In genomic region chr2:105373895-105374401, GRCh38 we compare ENCODE assay signal across 8 cellular contexts. TPM values are rescaled to one million over a fixed set of nuclear protein-coding genes. Genes with fewer than 3 reads are reported as not detected.
DNase-seq lines count a peak whose midpoint lies in the region; ATAC-seq and TF ChIP-seq lines count a peak whose summit lies in the region.

No MANE protein-coding gene starts in this region.

- no peak for DNase-seq in activated naive CD8-positive, alpha-beta T cell treated with anti-CD3 and anti-CD28 coated beads, Interleukin-2, amount 50 U/mL, for 24 hours
- peak; percentile 69 for DNase-seq in chondrocyte (ENCODE audit: low spot score)
- DNase-seq in stomach = no peak
- DNase-seq in CD1c-positive myeloid dendritic cell (ENCODE audit: extremely low spot score) = no peak
- DNase-seq in NCI-H526 treated with DMSO at 0.1 percent for 48 hours (lab: John Stamatoyannopoulos, UW) = no peak
- no peak for DNase-seq in NCI-H69 (lab: John Stamatoyannopoulos, UW)

- H3K36me3 Mint-ChIP-seq in activated naive CD8-positive, alpha-beta T cell = peaks cover 2% of the 10 kb centered on the region
- peaks cover 5% of the 10 kb centered on the region for H3K36me3 Mint-ChIP-seq in activated naive CD8-positive, alpha-beta T cell treated with anti-CD3 and anti-CD28 coated beads, Interleukin-2, amount 50 U/mL, for 24 hours (ENCODE audit: low read depth)
- H3K36me3 Mint-ChIP-seq in chondrocyte (ENCODE audit: low read depth) = peaks cover 49% of the 10 kb centered on the region

- H3K4me3 ChIP-seq in stomach = no peak overlapping the region

- peaks cover 0 to 60% (median 23%) of the 10 kb centered on the region in 4 donors for H3K36me3 ChIP-seq in stomach

- TF ChIP-seq CTCF in chondrocyte (IDR thresholded peaks at IDR 0.05) (no peak), stomach (IDR thresholded peaks at IDR 0.05) (no peak)

- no peak for ATAC-seq in activated naive CD8-positive, alpha-beta T cell treated with anti-CD3 and anti-CD28 coated beads, Interleukin-2, amount 50 U/mL, for 24 hours
- ATAC-seq in HG03103 (IDR thresholded peaks at IDR 0.05; ENCODE audit: low read depth, unreplicated experiment) = peak; percentile 65

- peak overlapping the region; percentile 79 for H3K27ac Mint-ChIP-seq in activated naive CD8-positive, alpha-beta T cell
- H3K27ac Mint-ChIP-seq in activated naive CD8-positive, alpha-beta T cell treated with anti-CD3 and anti-CD28 coated beads, Interleukin-2, amount 50 U/mL, for 24 hours = no peak overlapping the region
- H3K27ac Mint-ChIP-seq in chondrocyte (ENCODE audit: unreplicated experiment) = peak overlapping the region; percentile 59

- H3K9me3 ChIP-seq in stomach = no peaks in the 10 kb centered on the region

- intact Hi-C loops in stomach (cut with DNase I; ENCODE audit: low total_unique reads) = no loop called here

- H3K4me1 ChIP-seq in stomach = peaks cover 53 to 99% (median 78%) of the 10 kb centered on the region in 4 donors

- no peak for TF ChIP-seq POLR2A in stomach (IDR thresholded peaks at IDR 0.05)

- H3K4me3 Mint-ChIP-seq in activated naive CD8-positive, alpha-beta T cell = no peak overlapping the region
- H3K4me3 Mint-ChIP-seq in activated naive CD8-positive, alpha-beta T cell treated with anti-CD3 and anti-CD28 coated beads, Interleukin-2, amount 50 U/mL, for 24 hours = no peak overlapping the region
- H3K4me3 Mint-ChIP-seq in chondrocyte (ENCODE audit: unreplicated experiment) = no peak overlapping the region

- 74 to 78% (median 77%) methylated on average over 9 of the region's 9 CpGs for WGBS in stomach, 5 donors

- H3K4me1 Mint-ChIP-seq in activated naive CD8-positive, alpha-beta T cell (ENCODE audit: low read depth) = peaks cover 9% of the 10 kb centered on the region
- H3K4me1 Mint-ChIP-seq in activated naive CD8-positive, alpha-beta T cell treated with anti-CD3 and anti-CD28 coated beads, Interleukin-2, amount 50 U/mL, for 24 hours = peaks cover 11% of the 10 kb centered on the region
- peaks cover 86% of the 10 kb centered on the region for H3K4me1 Mint-ChIP-seq in chondrocyte (ENCODE audit: low read depth)

- TF ChIP-seq EP300 in stomach (IDR thresholded peaks at IDR 0.05) = no peak

- H3K27me3 Mint-ChIP-seq in activated naive CD8-positive, alpha-beta T cell = no peaks in the 10 kb centered on the region
- H3K27me3 Mint-ChIP-seq in activated naive CD8-positive, alpha-beta T cell treated with anti-CD3 and anti-CD28 coated beads, Interleukin-2, amount 50 U/mL, for 24 hours = no peaks in the 10 kb centered on the region
- no peaks in the 10 kb centered on the region for H3K27me3 Mint-ChIP-seq in chondrocyte (ENCODE audit: low read depth)

- no peaks in the 10 kb centered on the region for H3K27me3 ChIP-seq in stomach

- H3K27ac ChIP-seq in stomach = peak overlapping the region; percentile 52 to 93 (median 85)

- H3K9me3 Mint-ChIP-seq in activated naive CD8-positive, alpha-beta T cell (ENCODE audit: low read depth) = no peaks in the 10 kb centered on the region
- H3K9me3 Mint-ChIP-seq in activated naive CD8-positive, alpha-beta T cell treated with anti-CD3 and anti-CD28 coated beads, Interleukin-2, amount 50 U/mL, for 24 hours = no peaks in the 10 kb centered on the region
- H3K9me3 Mint-ChIP-seq in chondrocyte (ENCODE audit: low read depth) = no peaks in the 10 kb centered on the region

RNA-seq across cellular contexts. Expression of gene FHL2, which starts 24.9 kb away (rescaled TPM):
- total RNA-seq in chondrocyte (63.6 to 104 TPM (median 97.3 TPM) in 3 replicates), stomach (100 to 1,000 TPM in 1 of 5 donors, 10 to 100 TPM in 4; 42.3 to 118 (median 57.1) TPM)
- 100 to 1,000 TPM in 1 of 3 donors, 10 to 100 TPM in 2; 45.7 to 240 (median 84.2) TPM for polyA plus RNA-seq in stomach

RNA-seq across cellular contexts. Expression of gene C2orf49, which starts 36.6 kb away (rescaled TPM):
- total RNA-seq in chondrocyte (14.9 to 15.3 TPM (median 14.9 TPM) in 3 replicates), stomach (10 to 100 TPM; 10.5 to 22.0 (median 11.3) TPM)
- polyA plus RNA-seq in stomach = 10 to 100 TPM in 1 of 3 donors, 1 to 10 TPM in 2; 6.3 to 11.2 (median 7.0) TPM

RNA-seq across cellular contexts. Expression of gene TGFBRAP1, which starts 44.4 kb away (rescaled TPM):
- total RNA-seq in chondrocyte (18.3 to 21.4 TPM (median 18.5 TPM) in 3 replicates), stomach (10 to 100 TPM; 13.4 to 35.7 (median 28.1) TPM)
- polyA plus RNA-seq in stomach = 10 to 100 TPM in 1 of 3 donors, 1 to 10 TPM in 2; 4.9 to 11.6 (median 8.3) TPM
